Comparison of ENCODE assay signal across 1 cellular context in the genomic region with DNA sequence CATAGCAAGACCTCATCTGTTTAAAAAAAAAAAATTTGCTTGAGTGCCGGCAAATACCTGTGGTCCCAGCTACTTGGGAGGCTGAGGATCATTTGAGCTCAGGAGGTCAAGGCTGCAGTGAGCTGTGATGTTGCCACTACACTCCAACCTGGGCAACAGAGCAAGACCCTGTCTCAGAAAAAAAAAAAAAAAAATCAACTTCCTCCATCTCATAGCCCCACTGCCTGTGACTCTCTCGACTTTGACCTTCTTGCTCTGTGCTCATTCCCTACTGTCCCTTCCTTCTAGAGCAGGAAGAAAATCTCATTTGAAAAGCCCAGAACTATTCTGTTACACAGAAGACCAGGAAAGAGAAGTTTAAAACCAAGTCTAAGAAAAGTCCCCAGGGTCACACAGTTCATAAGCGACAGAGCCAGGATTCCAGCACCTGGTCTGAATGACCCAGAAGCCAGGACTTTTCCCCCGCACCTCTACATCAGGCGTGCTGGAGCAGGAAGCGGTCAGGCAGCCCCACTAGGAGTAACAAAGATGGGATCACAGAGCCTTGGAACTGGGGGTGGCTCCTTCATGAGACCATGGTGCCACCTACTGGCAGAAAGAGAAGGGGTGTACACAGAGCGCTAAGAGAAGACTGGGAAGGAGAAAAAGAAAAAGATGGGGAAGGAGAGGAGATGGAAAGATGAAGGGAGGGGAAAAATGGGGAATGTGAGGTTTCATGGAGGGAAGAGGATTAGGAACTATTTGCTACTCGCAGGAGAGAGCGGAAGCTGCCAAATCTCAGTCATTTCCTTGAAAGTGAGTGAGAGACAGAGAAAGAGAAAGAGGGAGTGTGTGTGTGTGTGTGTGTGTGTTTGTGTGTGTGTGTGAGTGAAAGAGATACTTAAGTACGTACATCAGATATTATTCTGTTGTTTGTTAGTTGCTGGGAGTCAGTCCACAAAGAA.
A peak's percentile ranks its signal among the peaks of the same experiment; 100 is the strongest.
TF ChIP-seq lines count a peak whose summit lies in the region.

No MANE protein-coding gene starts in this region.

TF ChIP-seq in HepG2, 621 proteins besides CTCF, POLR2A, EP300 and RAD21 (continued from another document):
- TF ChIP-seq ZNF318 (CRISPR knock-in tag; IDR thresholded peaks at IDR 0.05) (0 out of 2 replicates have a peak, but pooled peaks have one; percentile 49), ZNF317 (CRISPR knock-in tag; IDR thresholded peaks at IDR 0.05) (no peak), ZNF709 (CRISPR knock-in tag; IDR thresholded peaks at IDR 0.05) (no peak), PATZ1 (CRISPR knock-in tag; IDR thresholded peaks at IDR 0.05) (peak; percentile 22; the same call in 1 of the 2 replicates), CCDC6 (CRISPR knock-in tag; IDR thresholded peaks at IDR 0.05) (0 out of 2 replicates have a peak, but pooled peaks have one; percentile 12)
- TF ChIP-seq, protein P1, sequence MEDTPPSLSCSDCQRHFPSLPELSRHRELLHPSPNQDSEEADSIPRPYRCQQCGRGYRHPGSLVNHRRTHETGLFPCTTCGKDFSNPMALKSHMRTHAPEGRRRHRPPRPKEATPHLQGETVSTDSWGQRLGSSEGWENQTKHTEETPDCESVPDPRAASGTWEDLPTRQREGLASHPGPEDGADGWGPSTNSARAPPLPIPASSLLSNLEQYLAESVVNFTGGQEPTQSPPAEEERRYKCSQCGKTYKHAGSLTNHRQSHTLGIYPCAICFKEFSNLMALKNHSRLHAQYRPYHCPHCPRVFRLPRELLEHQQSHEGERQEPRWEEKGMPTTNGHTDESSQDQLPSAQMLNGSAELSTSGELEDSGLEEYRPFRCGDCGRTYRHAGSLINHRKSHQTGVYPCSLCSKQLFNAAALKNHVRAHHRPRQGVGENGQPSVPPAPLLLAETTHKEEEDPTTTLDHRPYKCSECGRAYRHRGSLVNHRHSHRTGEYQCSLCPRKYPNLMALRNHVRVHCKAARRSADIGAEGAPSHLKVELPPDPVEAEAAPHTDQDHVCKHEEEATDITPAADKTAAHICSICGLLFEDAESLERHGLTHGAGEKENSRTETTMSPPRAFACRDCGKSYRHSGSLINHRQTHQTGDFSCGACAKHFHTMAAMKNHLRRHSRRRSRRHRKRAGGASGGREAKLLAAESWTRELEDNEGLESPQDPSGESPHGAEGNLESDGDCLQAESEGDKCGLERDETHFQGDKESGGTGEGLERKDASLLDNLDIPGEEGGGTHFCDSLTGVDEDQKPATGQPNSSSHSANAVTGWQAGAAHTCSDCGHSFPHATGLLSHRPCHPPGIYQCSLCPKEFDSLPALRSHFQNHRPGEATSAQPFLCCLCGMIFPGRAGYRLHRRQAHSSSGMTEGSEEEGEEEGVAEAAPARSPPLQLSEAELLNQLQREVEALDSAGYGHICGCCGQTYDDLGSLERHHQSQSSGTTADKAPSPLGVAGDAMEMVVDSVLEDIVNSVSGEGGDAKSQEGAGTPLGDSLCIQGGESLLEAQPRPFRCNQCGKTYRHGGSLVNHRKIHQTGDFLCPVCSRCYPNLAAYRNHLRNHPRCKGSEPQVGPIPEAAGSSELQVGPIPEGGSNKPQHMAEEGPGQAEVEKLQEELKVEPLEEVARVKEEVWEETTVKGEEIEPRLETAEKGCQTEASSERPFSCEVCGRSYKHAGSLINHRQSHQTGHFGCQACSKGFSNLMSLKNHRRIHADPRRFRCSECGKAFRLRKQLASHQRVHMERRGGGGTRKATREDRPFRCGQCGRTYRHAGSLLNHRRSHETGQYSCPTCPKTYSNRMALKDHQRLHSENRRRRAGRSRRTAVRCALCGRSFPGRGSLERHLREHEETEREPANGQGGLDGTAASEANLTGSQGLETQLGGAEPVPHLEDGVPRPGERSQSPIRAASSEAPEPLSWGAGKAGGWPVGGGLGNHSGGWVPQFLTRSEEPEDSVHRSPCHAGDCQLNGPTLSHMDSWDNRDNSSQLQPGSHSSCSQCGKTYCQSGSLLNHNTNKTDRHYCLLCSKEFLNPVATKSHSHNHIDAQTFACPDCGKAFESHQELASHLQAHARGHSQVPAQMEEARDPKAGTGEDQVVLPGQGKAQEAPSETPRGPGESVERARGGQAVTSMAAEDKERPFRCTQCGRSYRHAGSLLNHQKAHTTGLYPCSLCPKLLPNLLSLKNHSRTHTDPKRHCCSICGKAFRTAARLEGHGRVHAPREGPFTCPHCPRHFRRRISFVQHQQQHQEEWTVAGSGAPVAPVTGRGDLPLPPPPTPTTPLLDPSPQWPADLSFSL (CRISPR knock-in tag; IDR thresholded peaks at IDR 0.05) = peak; percentile 80
TF ChIP-seq in HepG2: peak in this region for 45.
